8 cellular contexts compared by ENCODE assay signal in the genomic region with DNA sequence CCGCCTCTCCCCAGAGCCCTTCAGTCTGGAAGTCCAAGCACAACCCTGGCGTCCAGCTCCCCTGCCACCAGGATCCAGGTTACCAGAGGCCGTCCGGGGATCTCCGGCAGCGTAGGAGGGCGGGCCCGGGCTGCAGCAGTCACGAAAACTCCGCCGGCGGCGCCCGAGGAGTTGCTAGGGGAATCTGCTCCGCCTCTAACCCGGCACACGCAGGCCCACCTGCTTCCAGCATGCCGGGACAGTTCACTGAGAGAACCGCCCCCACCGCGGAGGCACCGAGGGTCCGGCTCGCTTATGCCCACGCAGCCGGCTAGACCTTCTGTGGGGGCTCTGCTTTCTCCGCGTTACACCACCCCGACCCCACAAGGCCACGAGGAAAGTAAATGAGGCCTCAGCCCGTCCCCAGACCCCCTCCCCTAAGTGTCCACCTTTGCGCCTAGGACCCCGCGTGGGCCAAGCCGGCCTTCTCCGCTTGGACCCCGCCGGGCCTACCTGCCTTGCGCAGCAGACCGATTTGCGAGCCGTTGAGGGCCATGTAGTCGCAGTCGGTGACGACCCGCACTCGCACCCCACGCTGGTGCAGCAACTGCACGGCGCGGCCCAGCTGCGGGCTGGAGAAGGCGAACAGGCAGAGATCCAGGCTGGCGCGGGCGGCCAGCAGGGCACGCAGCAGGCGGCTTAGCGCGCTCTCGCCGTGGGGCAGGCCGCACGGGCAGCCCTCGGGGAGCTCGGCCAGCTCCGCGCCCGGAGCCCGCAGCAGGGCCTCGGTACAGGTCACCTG. TPM values are rescaled to one million over a fixed set of nuclear protein-coding genes. Genes with fewer than 3 reads are reported as not detected.
DNase-seq lines count a peak whose midpoint lies in the region; ATAC-seq, FAIRE-seq and TF ChIP-seq lines count a peak whose summit lies in the region.

No MANE protein-coding gene starts in this region.

- peak; percentile 52 for ATAC-seq in T-helper 17 cell
- no peak for ATAC-seq in GM19395 (IDR thresholded peaks at IDR 0.05; ENCODE audit: unreplicated experiment)

- TF ChIP-seq POLR2A in GM19099 (IDR thresholded peaks at IDR 0.05; ENCODE audit: extremely low read depth, insufficient read length, low read depth) = peak; percentile 46

- peak overlapping the region; percentile 90 for H3K4me3 Mint-ChIP-seq in T-helper 17 cell

- H3K27ac Mint-ChIP-seq in T-helper 17 cell = peak overlapping the region; percentile 95

- peaks cover 3% of the 10 kb centered on the region for H3K36me3 Mint-ChIP-seq in T-helper 17 cell (ENCODE audit: low read depth)

- H3K9me3 ChIP-seq in T-helper 17 cell (ENCODE audit: control insufficient read depth, low read length, poor library complexity, severe bottlenecking) = no peaks in the 10 kb centered on the region

- DNase-seq in AG08395 (ENCODE audit: low spot score) (peak; percentile 75), HTR-8/SVneo (ENCODE audit: insufficient read length, low spot score) (peak; percentile 80), T-helper 17 cell (peak; percentile 52 to 60 (median 58)), kidney tubule cell (ENCODE audit: low spot score) (peak; percentile 75)
- DNase-seq in stimulated activated CD4-positive, alpha-beta T cell treated with anti-CD3 and anti-CD28 coated beads, TNF-alpha, amount 100 ng/mL, for 48 hours (ENCODE audit: low read depth in 3 of 3) = peak; percentile 45 to 66 (median 51)

- H3K4me1 Mint-ChIP-seq in T-helper 17 cell = peaks cover 24% of the 10 kb centered on the region

- H3K27me3 Mint-ChIP-seq in T-helper 17 cell = no peaks in the 10 kb centered on the region

- no peak for FAIRE-seq in HTR-8/SVneo (lab: Jason Lieb, UNC)

- peak overlapping the region; percentile 79 for H3K27ac ChIP-seq in angular gyrus (ENCODE audit: low read depth, low read length)

RNA-seq across cellular contexts. Expression of a gene that starts 0.6 kb away (rescaled TPM):
- 10 to 100 TPM; 13.2 to 15.3 TPM for total RNA-seq in T-helper 17 cell

RNA-seq across cellular contexts. Expression of a gene that starts 31.4 kb away (rescaled TPM):
- total RNA-seq in T-helper 17 cell = 10 to 100 TPM; 34.1 to 44.9 TPM
